22 cellular contexts compared by ENCODE assay signal in the genomic region with DNA sequence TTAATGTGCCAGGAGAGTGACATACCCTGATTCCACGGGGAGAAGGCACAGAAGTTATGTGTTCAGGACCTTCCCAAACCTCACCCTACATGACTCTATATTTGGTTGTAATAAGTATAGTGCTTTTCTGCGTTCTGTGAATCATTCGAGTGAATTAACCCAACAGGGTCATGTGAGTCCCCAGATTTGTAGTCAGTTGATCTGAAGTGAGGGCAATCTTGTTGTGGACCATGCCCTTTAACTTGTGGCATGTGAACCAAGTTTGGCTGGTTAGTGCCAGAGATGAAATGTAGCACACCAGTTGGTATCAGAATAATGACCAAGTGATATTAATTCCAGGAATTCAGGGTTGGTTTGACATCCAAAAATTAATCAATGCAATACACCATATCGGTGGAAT.
A peak's percentile ranks its signal among the peaks of the same experiment; 100 is the strongest.
DNase-seq lines count a peak whose midpoint lies in the region; ATAC-seq, FAIRE-seq and TF ChIP-seq lines count a peak whose summit lies in the region.
"Had no signal": no experiment of that assay in that cellular context is flagged by ENCODE, and none has a peak within 500 bp of the region (broad histone marks: within the 10 kb centered on the region; RNA-seq: fewer than 3 reads in every experiment).

No MANE protein-coding gene starts in this region.

- H3K9me3 Mint-ChIP-seq in activated CD4-positive, alpha-beta T cell treated with anti-CD3 and anti-CD28 coated beads, Interleukin-2, amount 10 ng/mL, durations not matched to agents 24 days and 14 days = peaks cover 7% of the 10 kb centered on the region
- peaks cover 10% of the 10 kb centered on the region for H3K9me3 Mint-ChIP-seq in activated CD4-positive, alpha-beta T cell treated with anti-CD3 and anti-CD28 coated beads, Interleukin-2, amount 10 ng/mL, durations not matched to agents 7 days and 5 days

- intact Hi-C loops in activated CD4-positive, alpha-beta T cell treated with anti-CD3 and anti-CD28 coated beads, Interleukin-2, amount 10 ng/mL, durations not matched to agents 24 days and 14 days (cut with micrococcal nuclease) = no loop called here
- intact Hi-C loops in mucosa of descending colon (cut with DNase I, micrococcal nuclease) = no loop called here
- intact Hi-C loops in lower leg skin (cut with DNase I; ENCODE audit: low total_unique reads) = no loop called here

- no peak overlapping the region for H3K4me3 ChIP-seq in mucosa of descending colon
- H3K4me3 ChIP-seq in small intestine (ENCODE audit: low read depth in 1 of 2, low read length in 2 of 2) = no peak overlapping the region
- H3K4me3 ChIP-seq in lower leg skin (ENCODE audit: low read depth, poor library complexity, severe bottlenecking) = no peak overlapping the region
- H3K4me3 ChIP-seq: A549; BLaER1 treated with 17β-estradiol and CSF1 and Interleukin-3, amounts not matched to agents 10 nM and 100 nM had no signal

- CTCF ChIA-PET in activated CD4-positive, alpha-beta T cell treated with anti-CD3 and anti-CD28 coated beads, Interleukin-2, amount 10 ng/mL, durations not matched to agents 7 days and 5 days (lab: Charles Lee) = no interaction called here

- WGBS in small intestine, 3 donors = 50 to 62% (median 52%) methylated on average over 4 of the region's 4 CpGs
- 73 to 85% methylated on average over 4 of the region's 4 CpGs for WGBS in lower leg skin, 2 donors

- FAIRE-seq in small intestine (lab: Jason Lieb, UNC) = no peak
- FAIRE-seq: D721Med, G401.6, GM12891, GM19239 had no signal

- no peak for TF ChIP-seq CTCF in mucosa of descending colon (IDR thresholded peaks at IDR 0.05)
- TF ChIP-seq CTCF in lower leg skin (IDR thresholded peaks at IDR 0.05) = no peak

- H3K9me3 ChIP-seq in mucosa of descending colon = peaks cover 3% of the 10 kb centered on the region
- H3K9me3 ChIP-seq in small intestine (ENCODE audit: control insufficient read depth, low read depth) = no peaks in the 10 kb centered on the region

- peaks cover 37% of the 10 kb centered on the region for H3K27me3 Mint-ChIP-seq in activated CD4-positive, alpha-beta T cell treated with anti-CD3 and anti-CD28 coated beads, Interleukin-2, amount 10 ng/mL, durations not matched to agents 24 days and 14 days
- peaks cover 30% of the 10 kb centered on the region for H3K27me3 Mint-ChIP-seq in activated CD4-positive, alpha-beta T cell treated with anti-CD3 and anti-CD28 coated beads, Interleukin-2, amount 10 ng/mL, durations not matched to agents 7 days and 5 days

- H3K4me1 Mint-ChIP-seq in activated CD4-positive, alpha-beta T cell treated with anti-CD3 and anti-CD28 coated beads, Interleukin-2, amount 10 ng/mL, durations not matched to agents 24 days and 14 days = no peaks in the 10 kb centered on the region
- no peaks in the 10 kb centered on the region for H3K4me1 Mint-ChIP-seq in activated CD4-positive, alpha-beta T cell treated with anti-CD3 and anti-CD28 coated beads, Interleukin-2, amount 10 ng/mL, durations not matched to agents 7 days and 5 days
- H3K4me1 Mint-ChIP-seq: B cell had no signal

- peak; percentile 42 for DNase-seq in activated CD4-positive, alpha-beta T cell treated with anti-CD3 and anti-CD28 coated beads, Interleukin-2, amount 10 ng/mL, durations not matched to agents 24 days and 14 days
- no peak for DNase-seq in activated CD4-positive, alpha-beta T cell treated with anti-CD3 and anti-CD28 coated beads, Interleukin-2, amount 10 ng/mL, durations not matched to agents 7 days and 5 days
- DNase-seq in mucosa of descending colon (no peak), small intestine (peak; percentile 65), NCI-H82 treated with DMSO at 0.1 percent for 48 hours (lab: John Stamatoyannopoulos, UW; ENCODE audit: unreplicated experiment) (no peak), lower leg skin (ENCODE audit: low spot score in 2 of 2) (no peak)
- DNase-seq: AML-193; Caco-2; Calu3; CD4-positive, alpha-beta T cell; CD8-positive, alpha-beta T cell; DMS79 treated with DMSO at 0.1 percent for 48 hours; GF-D8 had no signal

- peak; percentile 44 for ATAC-seq in mucosa of descending colon
- ATAC-seq: A549; CD8-positive, alpha-beta T cell had no signal

- no peak for TF ChIP-seq POLR2A in lower leg skin (IDR thresholded peaks at IDR 0.05)

- H3K36me3 Mint-ChIP-seq in activated CD4-positive, alpha-beta T cell treated with anti-CD3 and anti-CD28 coated beads, Interleukin-2, amount 10 ng/mL, durations not matched to agents 24 days and 14 days (ENCODE audit: low read depth) = no peaks in the 10 kb centered on the region
- H3K36me3 Mint-ChIP-seq in activated CD4-positive, alpha-beta T cell treated with anti-CD3 and anti-CD28 coated beads, Interleukin-2, amount 10 ng/mL, durations not matched to agents 7 days and 5 days (ENCODE audit: low read depth) = peaks cover 4% of the 10 kb centered on the region
- H3K36me3 Mint-ChIP-seq: CD8-positive, alpha-beta T cell had no signal

- H3K4me3 Mint-ChIP-seq in activated CD4-positive, alpha-beta T cell treated with anti-CD3 and anti-CD28 coated beads, Interleukin-2, amount 10 ng/mL, durations not matched to agents 24 days and 14 days = no peak overlapping the region
- no peak overlapping the region for H3K4me3 Mint-ChIP-seq in activated CD4-positive, alpha-beta T cell treated with anti-CD3 and anti-CD28 coated beads, Interleukin-2, amount 10 ng/mL, durations not matched to agents 7 days and 5 days
- H3K4me3 Mint-ChIP-seq: B cell; CD4-positive, alpha-beta T cell; CD8-positive, alpha-beta T cell had no signal

- H3K4me1 ChIP-seq in mucosa of descending colon (ENCODE audit: low read depth) (no peaks in the 10 kb centered on the region), small intestine (ENCODE audit: control insufficient read depth in 2 of 2, insufficient read depth in 1 of 2, low read depth in 1 of 2, low read length in 1 of 2) (peaks cover 3 to 4% of the 10 kb centered on the region in 2 donors)
- H3K4me1 ChIP-seq: A549, Caco-2 had no signal

- no peaks in the 10 kb centered on the region for H3K27me3 ChIP-seq in small intestine (ENCODE audit: control insufficient read depth in 2 of 2, insufficient read depth in 2 of 2, low read length in 2 of 2)
- H3K27me3 ChIP-seq: BLaER1 treated with 17β-estradiol and CSF1 and Interleukin-3, amounts not matched to agents 10 nM and 100 nM had no signal

- no peak overlapping the region for H3K27ac Mint-ChIP-seq in activated CD4-positive, alpha-beta T cell treated with anti-CD3 and anti-CD28 coated beads, Interleukin-2, amount 10 ng/mL, durations not matched to agents 24 days and 14 days
- H3K27ac Mint-ChIP-seq in activated CD4-positive, alpha-beta T cell treated with anti-CD3 and anti-CD28 coated beads, Interleukin-2, amount 10 ng/mL, durations not matched to agents 7 days and 5 days = no peak overlapping the region
- H3K27ac Mint-ChIP-seq: B cell; CD4-positive, alpha-beta T cell; CD8-positive, alpha-beta T cell had no signal

- POLR2A ChIA-PET in activated CD4-positive, alpha-beta T cell treated with anti-CD3 and anti-CD28 coated beads, Interleukin-2, amount 10 ng/mL, durations not matched to agents 7 days and 5 days (lab: Charles Lee) = no interaction called here

- H3K36me3 ChIP-seq in mucosa of descending colon (ENCODE audit: low read depth) (no peaks in the 10 kb centered on the region), small intestine (ENCODE audit: control insufficient read depth in 2 of 2, insufficient read depth in 2 of 2, low read length in 2 of 2) (no peaks in the 10 kb centered on the region)
- H3K36me3 ChIP-seq: BLaER1 treated with 17β-estradiol and CSF1 and Interleukin-3, amounts not matched to agents 10 nM and 100 nM had no signal

- peak overlapping the region; percentile 46 to 63 for H3K27ac ChIP-seq in small intestine (ENCODE audit: low read depth in 1 of 2, low read length in 1 of 2)
- H3K27ac ChIP-seq: 22Rv1; A549; BLaER1 treated with 17β-estradiol and CSF1 and Interleukin-3, amounts not matched to agents 10 nM and 100 nM; C4-2B had no signal

Comparison
In these comparisons a context has a peak if more than half of its experiments do, and no peak if none do; other contexts are left out.
1. DNase-seq: peak in activated CD4-positive, alpha-beta T cell treated with anti-CD3 and anti-CD28 coated beads, Interleukin-2, amount 10 ng/mL, durations not matched to agents 24 days and 14 days (single experiment) and small intestine (single experiment); none in activated CD4-positive, alpha-beta T cell treated with anti-CD3 and anti-CD28 coated beads, Interleukin-2, amount 10 ng/mL, durations not matched to agents 7 days and 5 days (single experiment), mucosa of descending colon (0 of 3), NCI-H82 treated with DMSO at 0.1 percent for 48 hours (single experiment) and lower leg skin (0 of 2).